In genomic region chr1:42848823-42849537, GRCh38 we compare ENCODE assay signal across 1 cellular context.
TF ChIP-seq lines count a peak whose summit lies in the region.

No MANE protein-coding gene starts in this region.

TF ChIP-seq in GM12878, 131 proteins besides CTCF, POLR2A, EP300 and RAD21:
- TF ChIP-seq ZBTB40 (IDR thresholded peaks at IDR 0.05; ENCODE audit: borderline replicate concordance) (peak; percentile 88), MYB (IDR thresholded peaks at IDR 0.05; ENCODE audit: borderline replicate concordance, low read depth, low read length) (no peak)
TF ChIP-seq in GM12878: peak in this region for 1.
